In genomic region chr12:107681836-107682820, GRCh38 we compare ENCODE assay signal across 1 cellular context.
A peak's percentile ranks its signal among the peaks of the same experiment; 100 is the strongest.
TF ChIP-seq lines count a peak whose summit lies in the region.

No MANE protein-coding gene starts in this region.

TF ChIP-seq in HepG2, 621 proteins besides CTCF, POLR2A, EP300 and RAD21 (continues in another document):
- TF ChIP-seq BCL3 (CRISPR knock-in tag; IDR thresholded peaks at IDR 0.05) (no peak), NCOA2 (CRISPR knock-in tag; IDR thresholded peaks at IDR 0.05) (peak; percentile 22; the same call in 1 of the 2 replicates), ZNF607 (CRISPR knock-in tag; IDR thresholded peaks at IDR 0.05; ENCODE audit: borderline replicate concordance) (peak; percentile 65; the same call in 1 of the 2 replicates), SCMH1 (CRISPR knock-in tag; IDR thresholded peaks at IDR 0.05; ENCODE audit: borderline replicate concordance) (no peak), ZNF576 (CRISPR knock-in tag; IDR thresholded peaks at IDR 0.05) (no peak), KAT8 (CRISPR knock-in tag; IDR thresholded peaks at IDR 0.05) (peak; percentile 72), ZNF484 (CRISPR knock-in tag; IDR thresholded peaks at IDR 0.05; ENCODE audit: borderline replicate concordance, low read depth) (no peak), ZNF44 (CRISPR knock-in tag; IDR thresholded peaks at IDR 0.05) (no peak), ZNF34 (CRISPR knock-in tag; IDR thresholded peaks at IDR 0.05; ENCODE audit: borderline replicate concordance) (no peak), ZNF260 (CRISPR knock-in tag; IDR thresholded peaks at IDR 0.05; ENCODE audit: borderline replicate concordance, low read depth) (no peak), PTBP1 (IDR thresholded peaks at IDR 0.05; ENCODE audit: low read depth, low read length, poor library complexity, severe bottlenecking) (no peak), CC2D1A (CRISPR knock-in tag; IDR thresholded peaks at IDR 0.05) (no peak), ZEB1 (IDR thresholded peaks at IDR 0.05; ENCODE audit: insufficient replicate concordance, low read depth) (no peak), SALL2 (CRISPR knock-in tag; IDR thresholded peaks at IDR 0.05) (peak; percentile 75; the same call in 1 of the 2 replicates), ETV5 (CRISPR knock-in tag; IDR thresholded peaks at IDR 0.05; ENCODE audit: borderline replicate concordance) (peak; percentile 46; the same call in 1 of the 2 replicates), MTA1 (CRISPR knock-in tag; IDR thresholded peaks at IDR 0.05; ENCODE audit: borderline replicate concordance) (peak; percentile 19; the same call in 1 of the 2 replicates), TAF15 (IDR thresholded peaks at IDR 0.05; ENCODE audit: low read depth, low read length, poor library complexity, severe bottlenecking) (no peak), TSC22D2 (CRISPR knock-in tag; IDR thresholded peaks at IDR 0.05; ENCODE audit: borderline replicate concordance) (peak; percentile 22; the same call in 1 of the 2 replicates), PAF1 (CRISPR knock-in tag; IDR thresholded peaks at IDR 0.05) (no peak), LBX2 (CRISPR knock-in tag; IDR thresholded peaks at IDR 0.05; ENCODE audit: borderline replicate concordance) (no peak; the same call in 1 of the 2 replicates), U2AF1 (optimal IDR thresholded peaks at IDR 0.05; ENCODE audit: low read depth, low read length) (no peak)
- TF ChIP-seq, protein P1, sequence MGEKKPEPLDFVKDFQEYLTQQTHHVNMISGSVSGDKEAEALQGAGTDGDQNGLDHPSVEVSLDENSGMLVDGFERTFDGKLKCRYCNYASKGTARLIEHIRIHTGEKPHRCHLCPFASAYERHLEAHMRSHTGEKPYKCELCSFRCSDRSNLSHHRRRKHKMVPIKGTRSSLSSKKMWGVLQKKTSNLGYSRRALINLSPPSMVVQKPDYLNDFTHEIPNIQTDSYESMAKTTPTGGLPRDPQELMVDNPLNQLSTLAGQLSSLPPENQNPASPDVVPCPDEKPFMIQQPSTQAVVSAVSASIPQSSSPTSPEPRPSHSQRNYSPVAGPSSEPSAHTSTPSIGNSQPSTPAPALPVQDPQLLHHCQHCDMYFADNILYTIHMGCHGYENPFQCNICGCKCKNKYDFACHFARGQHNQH (CRISPR knock-in tag; IDR thresholded peaks at IDR 0.05), result peak; percentile 16; the same call in 1 of the 2 replicates
- TF ChIP-seq, protein P2, sequence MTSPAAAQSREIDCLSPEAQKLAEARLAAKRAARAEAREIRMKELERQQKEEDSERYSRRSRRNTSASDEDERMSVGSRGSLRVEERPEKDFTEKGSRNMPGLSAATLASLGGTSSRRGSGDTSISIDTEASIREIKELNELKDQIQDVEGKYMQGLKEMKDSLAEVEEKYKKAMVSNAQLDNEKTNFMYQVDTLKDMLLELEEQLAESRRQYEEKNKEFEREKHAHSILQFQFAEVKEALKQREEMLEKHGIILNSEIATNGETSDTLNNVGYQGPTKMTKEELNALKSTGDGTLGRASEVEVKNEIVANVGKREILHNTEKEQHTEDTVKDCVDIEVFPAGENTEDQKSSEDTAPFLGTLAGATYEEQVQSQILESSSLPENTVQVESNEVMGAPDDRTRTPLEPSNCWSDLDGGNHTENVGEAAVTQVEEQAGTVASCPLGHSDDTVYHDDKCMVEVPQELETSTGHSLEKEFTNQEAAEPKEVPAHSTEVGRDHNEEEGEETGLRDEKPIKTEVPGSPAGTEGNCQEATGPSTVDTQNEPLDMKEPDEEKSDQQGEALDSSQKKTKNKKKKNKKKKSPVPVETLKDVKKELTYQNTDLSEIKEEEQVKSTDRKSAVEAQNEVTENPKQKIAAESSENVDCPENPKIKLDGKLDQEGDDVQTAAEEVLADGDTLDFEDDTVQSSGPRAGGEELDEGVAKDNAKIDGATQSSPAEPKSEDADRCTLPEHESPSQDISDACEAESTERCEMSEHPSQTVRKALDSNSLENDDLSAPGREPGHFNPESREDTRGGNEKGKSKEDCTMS (CRISPR knock-in tag; conservative IDR thresholded peaks at IDR 0.05), result no peak
- TF ChIP-seq, protein P3, sequence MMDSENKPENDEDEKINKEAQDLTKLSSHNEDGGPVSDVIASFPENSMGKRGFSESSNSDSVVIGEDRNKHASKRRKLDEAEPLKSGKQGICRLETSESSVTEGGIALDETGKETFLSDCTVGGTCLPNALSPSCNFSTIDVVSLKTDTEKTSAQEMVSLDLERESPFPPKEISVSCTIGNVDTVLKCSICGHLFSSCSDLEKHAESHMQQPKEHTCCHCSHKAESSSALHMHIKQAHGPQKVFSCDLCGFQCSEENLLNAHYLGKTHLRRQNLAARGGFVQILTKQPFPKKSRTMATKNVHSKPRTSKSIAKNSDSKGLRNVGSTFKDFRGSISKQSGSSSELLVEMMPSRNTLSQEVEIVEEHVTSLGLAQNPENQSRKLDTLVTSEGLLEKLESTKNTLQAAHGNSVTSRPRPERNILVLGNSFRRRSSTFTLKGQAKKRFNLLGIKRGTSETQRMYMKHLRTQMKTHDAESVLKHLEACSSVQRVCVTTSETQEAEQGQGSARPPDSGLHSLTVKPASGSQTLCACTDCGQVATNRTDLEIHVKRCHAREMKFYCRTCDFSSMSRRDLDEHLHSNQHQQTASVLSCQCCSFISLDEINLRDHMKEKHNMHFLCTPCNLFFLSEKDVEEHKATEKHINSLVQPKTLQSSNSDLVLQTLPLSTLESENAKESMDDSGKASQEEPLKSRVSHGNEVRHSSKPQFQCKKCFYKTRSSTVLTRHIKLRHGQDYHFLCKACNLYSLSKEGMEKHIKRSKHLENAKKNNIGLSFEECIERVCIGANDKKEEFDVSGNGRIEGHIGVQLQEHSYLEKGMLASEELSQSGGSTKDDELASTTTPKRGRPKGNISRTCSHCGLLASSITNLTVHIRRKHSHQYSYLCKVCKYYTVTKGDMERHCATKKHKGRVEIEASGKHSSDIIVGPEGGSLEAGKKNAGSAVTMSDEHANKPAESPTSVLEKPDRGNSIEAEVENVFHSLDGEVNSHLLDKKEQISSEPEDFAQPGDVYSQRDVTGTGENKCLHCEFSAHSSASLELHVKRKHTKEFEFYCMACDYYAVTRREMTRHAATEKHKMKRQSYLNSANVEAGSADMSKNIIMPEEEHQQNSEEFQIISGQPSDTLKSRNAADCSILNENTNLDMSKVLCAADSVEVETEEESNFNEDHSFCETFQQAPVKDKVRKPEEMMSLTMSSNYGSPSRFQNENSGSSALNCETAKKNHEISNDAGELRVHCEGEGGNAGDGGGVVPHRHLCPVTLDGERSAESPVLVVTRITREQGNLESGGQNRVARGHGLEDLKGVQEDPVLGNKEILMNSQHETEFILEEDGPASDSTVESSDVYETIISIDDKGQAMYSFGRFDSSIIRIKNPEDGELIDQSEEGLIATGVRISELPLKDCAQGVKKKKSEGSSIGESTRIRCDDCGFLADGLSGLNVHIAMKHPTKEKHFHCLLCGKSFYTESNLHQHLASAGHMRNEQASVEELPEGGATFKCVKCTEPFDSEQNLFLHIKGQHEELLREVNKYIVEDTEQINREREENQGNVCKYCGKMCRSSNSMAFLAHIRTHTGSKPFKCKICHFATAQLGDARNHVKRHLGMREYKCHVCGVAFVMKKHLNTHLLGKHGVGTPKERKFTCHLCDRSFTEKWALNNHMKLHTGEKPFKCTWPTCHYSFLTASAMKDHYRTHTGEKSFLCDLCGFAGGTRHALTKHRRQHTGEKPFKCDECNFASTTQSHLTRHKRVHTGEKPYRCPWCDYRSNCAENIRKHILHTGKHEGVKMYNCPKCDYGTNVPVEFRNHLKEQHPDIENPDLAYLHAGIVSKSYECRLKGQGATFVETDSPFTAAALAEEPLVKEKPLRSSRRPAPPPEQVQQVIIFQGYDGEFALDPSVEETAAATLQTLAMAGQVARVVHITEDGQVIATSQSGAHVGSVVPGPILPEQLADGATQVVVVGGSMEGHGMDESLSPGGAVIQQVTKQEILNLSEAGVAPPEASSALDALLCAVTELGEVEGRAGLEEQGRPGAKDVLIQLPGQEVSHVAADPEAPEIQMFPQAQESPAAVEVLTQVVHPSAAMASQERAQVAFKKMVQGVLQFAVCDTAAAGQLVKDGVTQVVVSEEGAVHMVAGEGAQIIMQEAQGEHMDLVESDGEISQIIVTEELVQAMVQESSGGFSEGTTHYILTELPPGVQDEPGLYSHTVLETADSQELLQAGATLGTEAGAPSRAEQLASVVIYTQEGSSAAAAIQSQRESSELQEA (CRISPR knock-in tag; IDR thresholded peaks at IDR 0.05; ENCODE audit: not compliant biosample characterization), result no peak
- TF ChIP-seq, protein P4, sequence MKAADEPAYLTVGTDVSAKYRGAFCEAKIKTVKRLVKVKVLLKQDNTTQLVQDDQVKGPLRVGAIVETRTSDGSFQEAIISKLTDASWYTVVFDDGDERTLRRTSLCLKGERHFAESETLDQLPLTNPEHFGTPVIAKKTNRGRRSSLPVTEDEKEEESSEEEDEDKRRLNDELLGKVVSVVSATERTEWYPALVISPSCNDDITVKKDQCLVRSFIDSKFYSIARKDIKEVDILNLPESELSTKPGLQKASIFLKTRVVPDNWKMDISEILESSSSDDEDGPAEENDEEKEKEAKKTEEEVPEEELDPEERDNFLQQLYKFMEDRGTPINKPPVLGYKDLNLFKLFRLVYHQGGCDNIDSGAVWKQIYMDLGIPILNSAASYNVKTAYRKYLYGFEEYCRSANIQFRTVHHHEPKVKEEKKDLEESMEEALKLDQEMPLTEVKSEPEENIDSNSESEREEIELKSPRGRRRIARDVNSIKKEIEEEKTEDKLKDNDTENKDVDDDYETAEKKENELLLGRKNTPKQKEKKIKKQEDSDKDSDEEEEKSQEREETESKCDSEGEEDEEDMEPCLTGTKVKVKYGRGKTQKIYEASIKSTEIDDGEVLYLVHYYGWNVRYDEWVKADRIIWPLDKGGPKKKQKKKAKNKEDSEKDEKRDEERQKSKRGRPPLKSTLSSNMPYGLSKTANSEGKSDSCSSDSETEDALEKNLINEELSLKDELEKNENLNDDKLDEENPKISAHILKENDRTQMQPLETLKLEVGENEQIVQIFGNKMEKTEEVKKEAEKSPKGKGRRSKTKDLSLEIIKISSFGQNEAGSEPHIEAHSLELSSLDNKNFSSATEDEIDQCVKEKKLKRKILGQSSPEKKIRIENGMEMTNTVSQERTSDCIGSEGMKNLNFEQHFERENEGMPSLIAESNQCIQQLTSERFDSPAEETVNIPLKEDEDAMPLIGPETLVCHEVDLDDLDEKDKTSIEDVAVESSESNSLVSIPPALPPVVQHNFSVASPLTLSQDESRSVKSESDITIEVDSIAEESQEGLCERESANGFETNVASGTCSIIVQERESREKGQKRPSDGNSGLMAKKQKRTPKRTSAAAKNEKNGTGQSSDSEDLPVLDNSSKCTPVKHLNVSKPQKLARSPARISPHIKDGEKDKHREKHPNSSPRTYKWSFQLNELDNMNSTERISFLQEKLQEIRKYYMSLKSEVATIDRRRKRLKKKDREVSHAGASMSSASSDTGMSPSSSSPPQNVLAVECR (CRISPR knock-in tag; IDR thresholded peaks at IDR 0.05; ENCODE audit: borderline replicate concordance), result peak; percentile 67
- TF ChIP-seq, protein P5, sequence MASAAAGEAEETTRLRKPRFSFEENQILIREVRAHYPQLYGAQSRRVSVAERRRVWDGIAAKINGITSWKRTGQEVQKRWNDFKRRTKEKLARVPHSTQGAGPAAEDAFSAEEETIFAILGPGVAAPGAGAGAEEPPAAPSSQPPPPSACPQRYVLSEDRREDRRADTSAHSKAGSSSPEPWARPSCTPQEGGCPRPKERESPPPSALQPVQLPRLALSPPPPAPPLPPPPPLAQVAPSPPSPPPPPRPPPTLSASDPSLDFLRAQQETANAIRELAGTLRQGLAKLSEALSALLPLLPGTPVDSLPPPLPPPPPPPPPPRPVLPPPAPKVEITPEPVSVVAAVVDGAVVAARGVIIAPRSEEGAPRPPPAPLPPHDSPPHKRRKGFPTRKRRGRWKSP (CRISPR knock-in tag; IDR thresholded peaks at IDR 0.05), result peak; percentile 57; the same call in 1 of the 2 replicates
- TF ChIP-seq, protein P6, sequence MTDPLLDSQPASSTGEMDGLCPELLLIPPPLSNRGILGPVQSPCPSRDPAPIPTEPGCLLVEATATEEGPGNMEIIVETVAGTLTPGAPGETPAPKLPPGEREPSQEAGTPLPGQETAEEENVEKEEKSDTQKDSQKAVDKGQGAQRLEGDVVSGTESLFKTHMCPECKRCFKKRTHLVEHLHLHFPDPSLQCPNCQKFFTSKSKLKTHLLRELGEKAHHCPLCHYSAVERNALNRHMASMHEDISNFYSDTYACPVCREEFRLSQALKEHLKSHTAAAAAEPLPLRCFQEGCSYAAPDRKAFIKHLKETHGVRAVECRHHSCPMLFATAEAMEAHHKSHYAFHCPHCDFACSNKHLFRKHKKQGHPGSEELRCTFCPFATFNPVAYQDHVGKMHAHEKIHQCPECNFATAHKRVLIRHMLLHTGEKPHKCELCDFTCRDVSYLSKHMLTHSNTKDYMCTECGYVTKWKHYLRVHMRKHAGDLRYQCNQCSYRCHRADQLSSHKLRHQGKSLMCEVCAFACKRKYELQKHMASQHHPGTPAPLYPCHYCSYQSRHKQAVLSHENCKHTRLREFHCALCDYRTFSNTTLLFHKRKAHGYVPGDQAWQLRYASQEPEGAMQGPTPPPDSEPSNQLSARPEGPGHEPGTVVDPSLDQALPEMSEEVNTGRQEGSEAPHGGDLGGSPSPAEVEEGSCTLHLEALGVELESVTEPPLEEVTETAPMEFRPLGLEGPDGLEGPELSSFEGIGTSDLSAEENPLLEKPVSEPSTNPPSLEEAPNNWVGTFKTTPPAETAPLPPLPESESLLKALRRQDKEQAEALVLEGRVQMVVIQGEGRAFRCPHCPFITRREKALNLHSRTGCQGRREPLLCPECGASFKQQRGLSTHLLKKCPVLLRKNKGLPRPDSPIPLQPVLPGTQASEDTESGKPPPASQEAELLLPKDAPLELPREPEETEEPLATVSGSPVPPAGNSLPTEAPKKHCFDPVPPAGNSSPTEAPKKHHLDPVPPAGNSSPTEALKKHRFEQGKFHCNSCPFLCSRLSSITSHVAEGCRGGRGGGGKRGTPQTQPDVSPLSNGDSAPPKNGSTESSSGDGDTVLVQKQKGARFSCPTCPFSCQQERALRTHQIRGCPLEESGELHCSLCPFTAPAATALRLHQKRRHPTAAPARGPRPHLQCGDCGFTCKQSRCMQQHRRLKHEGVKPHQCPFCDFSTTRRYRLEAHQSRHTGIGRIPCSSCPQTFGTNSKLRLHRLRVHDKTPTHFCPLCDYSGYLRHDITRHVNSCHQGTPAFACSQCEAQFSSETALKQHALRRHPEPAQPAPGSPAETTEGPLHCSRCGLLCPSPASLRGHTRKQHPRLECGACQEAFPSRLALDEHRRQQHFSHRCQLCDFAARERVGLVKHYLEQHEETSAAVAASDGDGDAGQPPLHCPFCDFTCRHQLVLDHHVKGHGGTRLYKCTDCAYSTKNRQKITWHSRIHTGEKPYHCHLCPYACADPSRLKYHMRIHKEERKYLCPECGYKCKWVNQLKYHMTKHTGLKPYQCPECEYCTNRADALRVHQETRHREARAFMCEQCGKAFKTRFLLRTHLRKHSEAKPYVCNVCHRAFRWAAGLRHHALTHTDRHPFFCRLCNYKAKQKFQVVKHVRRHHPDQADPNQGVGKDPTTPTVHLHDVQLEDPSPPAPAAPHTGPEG (CRISPR knock-in tag; IDR thresholded peaks at IDR 0.05), result no peak; the same call in 1 of the 2 replicates
